In genomic region chr3:143433787-143434378, GRCh38 we compare ENCODE assay signal across 10 cellular contexts.
DNase-seq lines count a peak whose midpoint lies in the region; ATAC-seq and TF ChIP-seq lines count a peak whose summit lies in the region.
"Had no signal": no experiment of that assay in that cellular context is flagged by ENCODE, and none has a peak within 500 bp of the region (broad histone marks: within the 10 kb centered on the region; RNA-seq: fewer than 3 reads in every experiment).

No MANE protein-coding gene starts in this region.

- H3K27me3 Mint-ChIP-seq in type B pancreatic cell = no peaks in the 10 kb centered on the region

- H3K27me3 ChIP-seq in heart right ventricle (no peaks in the 10 kb centered on the region), esophagus squamous epithelium (no peaks in the 10 kb centered on the region)
- H3K27me3 ChIP-seq: thyroid gland had no signal

- no peaks in the 10 kb centered on the region for H3K4me1 Mint-ChIP-seq in type B pancreatic cell (ENCODE audit: unreplicated experiment)

- H3K27ac ChIP-seq in heart right ventricle = no peak overlapping the region
- no peak overlapping the region for H3K27ac ChIP-seq in esophagus squamous epithelium
- H3K27ac ChIP-seq: thyroid gland had no signal

- H3K4me3 ChIP-seq in heart right ventricle (no peak overlapping the region), esophagus squamous epithelium (no peak overlapping the region)
- H3K4me3 ChIP-seq: thyroid gland had no signal

- no peak overlapping the region for H3K27ac Mint-ChIP-seq in type B pancreatic cell

- no peak for ATAC-seq in heart right ventricle
- ATAC-seq in Right ventricle myocardium superior (ENCODE audit: poor library complexity) = no peak

- no peak for TF ChIP-seq POLR2A in esophagus squamous epithelium (IDR thresholded peaks at IDR 0.05)

- intact Hi-C loops in heart right ventricle (cut with DNase I) (loop anchor here in 4 of 10 donors (10.0 kb wide), 3 partner anchors 211 to 309 kb away; no protein-coding TSS in a partner anchor), Right ventricle myocardium superior (cut with DNase I) (no loop called here), esophagus squamous epithelium (cut with DNase I) (no loop called here)

- no peak for DNase-seq in heart right ventricle
- DNase-seq in Right ventricle myocardium superior = no peak
- peak; percentile 5 for DNase-seq in NCI-H460 (ENCODE audit: extremely low read depth, low read depth)
- DNase-seq in esophagus squamous epithelium (lab: John Stamatoyannopoulos, UW) = no peak
- no peak for DNase-seq in type B pancreatic cell (ENCODE audit: extremely low spot score, unreplicated experiment)
- DNase-seq in SK-N-DZ (ENCODE audit: low spot score) = no peak
- no peak for DNase-seq in MV-4-11 (lab: John Stamatoyannopoulos, UW)
- no peak for DNase-seq in DMS79 treated with DMSO at 0.1 percent for 48 hours (lab: John Stamatoyannopoulos, UW)
- DNase-seq: activated T-cell treated with anti-CD3 and anti-CD28 coated beads, Interleukin-2, amount 50 U/mL, for 1 hour; thyroid gland had no signal

- H3K4me3 Mint-ChIP-seq in type B pancreatic cell = no peak overlapping the region

- 73 to 74% methylated on average over 4 of the region's 4 CpGs for WGBS in heart right ventricle, 2 donors
- 72 to 74% methylated on average over 4 of the region's 4 CpGs for WGBS in esophagus squamous epithelium, 2 donors

- H3K9me3 ChIP-seq in heart right ventricle = no peaks in the 10 kb centered on the region
- H3K9me3 ChIP-seq in esophagus squamous epithelium = no peaks in the 10 kb centered on the region
- H3K9me3 ChIP-seq: thyroid gland had no signal

- H3K4me1 ChIP-seq in heart right ventricle (no peaks in the 10 kb centered on the region), esophagus squamous epithelium (no peaks in the 10 kb centered on the region)

- H3K36me3 ChIP-seq in heart right ventricle (no peaks in the 10 kb centered on the region), esophagus squamous epithelium (no peaks in the 10 kb centered on the region)
- H3K36me3 ChIP-seq: thyroid gland had no signal

- H3K9me3 Mint-ChIP-seq in type B pancreatic cell = no peaks in the 10 kb centered on the region

- H3K36me3 Mint-ChIP-seq in type B pancreatic cell = no peaks in the 10 kb centered on the region

- TF ChIP-seq CTCF in heart right ventricle (IDR thresholded peaks at IDR 0.05) (peak in 6 of 9 donors; percentile 21 to 48 (median 29)), esophagus squamous epithelium (IDR thresholded peaks at IDR 0.05) (peak in 4 of 6 experiments; percentile 27 to 60 (median 32)), type B pancreatic cell (conservative IDR thresholded peaks at IDR 0.05) (peak; percentile 59)
